In the genomic region with DNA sequence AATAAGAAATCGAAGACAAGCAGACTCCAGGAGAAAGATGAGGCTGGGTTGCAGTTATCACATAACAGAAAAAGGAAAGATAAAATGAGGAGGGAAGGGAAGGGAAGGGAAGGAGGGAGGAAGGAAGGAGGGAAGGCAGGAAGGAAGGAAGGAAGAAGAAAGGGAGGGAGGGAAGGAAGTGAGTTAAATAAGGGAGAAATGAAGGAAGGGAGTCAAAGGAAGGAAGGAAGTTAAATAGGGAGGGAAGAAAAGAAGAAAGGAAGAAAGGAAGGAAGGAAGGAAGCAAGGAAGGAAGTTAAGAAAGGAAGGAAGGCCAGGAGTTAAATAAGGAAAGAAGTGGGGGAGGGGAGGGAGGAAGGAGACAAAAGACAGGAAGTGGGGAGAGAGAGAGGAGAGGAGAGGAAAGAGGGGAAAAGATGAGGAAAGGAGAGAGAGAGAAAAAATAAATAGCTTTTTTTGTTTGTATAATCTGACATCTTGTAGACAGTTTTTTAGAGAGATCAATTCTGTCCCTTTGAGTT, we compare ENCODE assay signal across 28 cellular contexts.
"Had no signal": no experiment of that assay in that cellular context is flagged by ENCODE, and none has a peak within 500 bp of the region (broad histone marks: within the 10 kb centered on the region; RNA-seq: fewer than 3 reads in every experiment).

No MANE protein-coding gene starts in this region.

- DNase-seq: natural killer cell; occipital lobe; ovary; posterior cingulate gyrus; psoas muscle; right cardiac atrium; spleen; stimulated activated CD4-positive, alpha-beta T cell treated with anti-CD3 and anti-CD28 coated beads, Interleukin-12 subunit alpha, Interleukin-12 subunit beta, amount 100 ng/mL, for 4 hours; stimulated activated CD4-positive, alpha-beta T cell treated with anti-CD3 and anti-CD28 coated beads, Interleukin-1b, Interleukin-23, amount 100 ng/mL, for 48 hours; stimulated activated CD4-positive, alpha-beta T cell treated with anti-CD3 and anti-CD28 coated beads, Interleukin-4, amount 100 ng/mL, for 1 hour; stimulated activated CD4-positive, alpha-beta T cell treated with anti-CD3 and anti-CD28 coated beads, Interleukin-4, amount 100 ng/mL, for 4 hours; stimulated activated CD8-positive, alpha-beta memory T cell treated with anti-CD3 and anti-CD28 coated beads, Interleukin-4, amount 100 ng/mL, for 48 hours; stimulated activated naive CD4-positive, alpha-beta T cell; stimulated activated naive CD8-positive, alpha-beta T cell treated with anti-CD3 and anti-CD28 coated beads, Interleukin-15, amount 100 ng/mL, for 72 hours; stimulated activated naive CD8-positive, alpha-beta T cell treated with anti-CD3 and anti-CD28 coated beads, Interleukin-15, Interleukin-2, amounts not matched to agents 100 U/mL and 50 U/mL, for 24 hours; substantia nigra; testis; tibial artery; transverse colon; upper lobe of right lung; uterus had no signal

- H3K9ac ChIP-seq: neural progenitor cell, parathyroid adenoma had no signal

- H3K4me3 ChIP-seq: neural progenitor cell, ovary, psoas muscle, skin epidermis, smooth muscle cell, spleen, suprapubic skin, testis, tibial artery, transverse colon, upper lobe of right lung, uterus had no signal

- H3K36me3 ChIP-seq: neural progenitor cell, ovary, spleen, suprapubic skin, tibial artery, transverse colon, upper lobe of right lung, uterus had no signal

- H3K9me3 ChIP-seq: ovary, psoas muscle, testis, tibial artery, transverse colon, upper lobe of right lung, uterus had no signal

- H2AFZ ChIP-seq: neural progenitor cell, parathyroid adenoma had no signal

- H3K27me3 ChIP-seq: neural progenitor cell, ovary, suprapubic skin, testis, tibial artery, transverse colon, upper lobe of right lung, uterus had no signal

- H3K27ac ChIP-seq: neural progenitor cell, ovary, parathyroid adenoma, psoas muscle, skin epidermis, spleen, suprapubic skin, testis, tibial artery, transverse colon, upper lobe of right lung, uterus had no signal

- H3K4me2 ChIP-seq: neural progenitor cell, smooth muscle cell had no signal

- H3K79me2 ChIP-seq: parathyroid adenoma had no signal

- H3K4me1 ChIP-seq: neural progenitor cell, parathyroid adenoma, psoas muscle, spleen, suprapubic skin, testis, tibial artery, transverse colon, upper lobe of right lung, uterus had no signal

- ATAC-seq: natural killer cell; psoas muscle; right cardiac atrium; sciatic nerve; stimulated activated memory B cell treated with anti-CD40 and anti-IgM and Interleukin-4, amounts not matched to agents 10 μg/mL and 1 μg/mL and 100 μg/mL, for 72 hours; stimulated activated naive CD8-positive, alpha-beta T cell treated with anti-CD3 and anti-CD28 coated beads, Interleukin-15, amount 100 ng/mL, for 72 hours; stimulated activated naive CD8-positive, alpha-beta T cell treated with anti-CD3 and anti-CD28 coated beads, Interleukin-15, Interleukin-2, amounts not matched to agents 100 U/mL and 50 U/mL, for 24 hours; upper lobe of right lung had no signal
